17 cellular contexts compared by ENCODE assay signal in the genomic region with DNA sequence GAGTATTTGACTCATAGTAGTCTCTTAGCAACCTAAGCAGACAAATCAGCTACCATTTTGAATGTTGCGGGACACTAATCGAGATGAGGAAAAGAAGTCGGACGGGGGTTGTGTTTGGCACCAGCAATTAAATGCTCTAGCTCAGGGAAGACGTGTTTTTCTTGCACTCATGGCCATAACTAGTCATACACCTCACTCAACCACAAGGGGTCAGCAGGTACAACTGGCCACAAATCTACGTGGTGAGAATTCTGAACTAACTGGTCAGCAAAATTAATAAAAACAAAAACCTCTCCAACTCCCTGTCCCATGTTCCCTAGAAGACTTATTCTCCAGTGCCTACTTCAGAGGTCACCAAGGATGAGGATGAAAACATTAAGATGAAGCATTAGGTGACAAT.
DNase-seq lines count a peak whose midpoint lies in the region; FAIRE-seq and TF ChIP-seq lines count a peak whose summit lies in the region.
"Had no signal": no experiment of that assay in that cellular context is flagged by ENCODE, and none has a peak within 500 bp of the region (broad histone marks: within the 10 kb centered on the region; RNA-seq: fewer than 3 reads in every experiment).

No MANE protein-coding gene starts in this region.

- no peak overlapping the region for H3K23ac ChIP-seq in H1 (ENCODE audit: insufficient read length)

- H3K27ac ChIP-seq in H1 (ENCODE audit: low read depth, low read length) (no peak overlapping the region), coronary artery (no peak overlapping the region)
- H3K27ac ChIP-seq: KMS-11, pancreas had no signal

- no peak overlapping the region for H3K56ac ChIP-seq in H1 (replicated peaks; ENCODE audit: insufficient read length, low read depth, low read length)

- H3K4me2 ChIP-seq in H1 (ENCODE audit: insufficient read depth in 1 of 2, low read depth in 2 of 2, low read length in 2 of 2), result no peak overlapping the region
- H3K4me2 ChIP-seq: KMS-11 had no signal

- DNase-seq in GM13977 (ENCODE audit: low spot score), result no peak
- peak; percentile 36 for DNase-seq in NCI-H460 (ENCODE audit: extremely low read depth, low read depth)
- no peak for DNase-seq in H1 (ENCODE audit: low read depth in 1 of 2, low spot score in 2 of 2)
- peak; percentile 1 for DNase-seq in neural crest cell (ENCODE audit: low read depth, low spot score)
- DNase-seq in coronary artery (ENCODE audit: low spot score), result no peak
- DNase-seq in NCI-H2227 (lab: John Stamatoyannopoulos, UW; ENCODE audit: unreplicated experiment), result no peak
- no peak for DNase-seq in Kasumi-1 (lab: John Stamatoyannopoulos, UW)
- no peak for DNase-seq in GM20000 (ENCODE audit: low spot score)
- DNase-seq: activated gamma-delta T cell; anterior cingulate cortex; DND-41; HFFc6; mucosa of descending colon; NCI-H526 treated with DMSO at 0.1 percent for 48 hours; pancreas; stimulated activated CD4-positive, alpha-beta T cell treated with anti-CD3 and anti-CD28 coated beads, Interleukin-12 subunit alpha, Interleukin-12 subunit beta, amount 100 ng/mL, for 4 hours had no signal

- H3K4me3 ChIP-seq in H1 (ENCODE audit: extremely low read depth in 1 of 4, insufficient read depth in 2 of 4, low read depth in 3 of 4, low read length in 4 of 4) (no peak overlapping the region), coronary artery (no peak overlapping the region)
- H3K4me3 ChIP-seq: mucosa of descending colon, pancreas had no signal

- no peaks in the 10 kb centered on the region for H3K36me3 Mint-ChIP-seq in neural crest cell (ENCODE audit: low read depth)

- no peaks in the 10 kb centered on the region for H3K4me1 Mint-ChIP-seq in neural crest cell

- CTCF ChIA-PET in H1 (lab: Charles Lee; ENCODE audit: partially characterized antibody), result interaction anchor here (0.7 to 1.8 kb wide), 11 partner anchors 10 to 1342 kb away, joined by 3 to 9 read pairs (median 4); no protein-coding TSS in a partner anchor

- H3K18ac ChIP-seq in H1 (ENCODE audit: extremely low read depth, low read length), result no peak overlapping the region

- no peak overlapping the region for H2BK20ac ChIP-seq in H1 (ENCODE audit: low read length)

- no peaks in the 10 kb centered on the region for H3K9me3 ChIP-seq in H1 (ENCODE audit: insufficient read depth in 2 of 2, low read depth in 1 of 2, low read length in 1 of 2)
- H3K9me3 ChIP-seq: mucosa of descending colon, pancreas had no signal

- H2BK5ac ChIP-seq in H1 (ENCODE audit: low read depth, low read length), result no peak overlapping the region

- H4K20me1 ChIP-seq in H1 (replicated peaks in 1 of 2; ENCODE audit: control insufficient read depth in 1 of 2, insufficient read depth in 2 of 2, low read length in 2 of 2), result no peaks in the 10 kb centered on the region

- peak; percentile 6 for TF ChIP-seq CTCF in GM13977 (IDR thresholded peaks at IDR 0.05; ENCODE audit: extremely low read depth, insufficient read depth, missing control alignments)
- peak; percentile 13 to 72 (median 51) for TF ChIP-seq CTCF in H1 (IDR thresholded peaks at IDR 0.05; ENCODE audit: control extremely low read depth in 1 of 3, insufficient read depth in 1 of 3, low read depth in 1 of 3, low read length in 3 of 3)
- peak; percentile 58 for TF ChIP-seq CTCF in neural crest cell (conservative IDR thresholded peaks at IDR 0.05)
- TF ChIP-seq CTCF in coronary artery (IDR thresholded peaks at IDR 0.05), result no peak
- TF ChIP-seq CTCF in GM20000 (IDR thresholded peaks at IDR 0.05; ENCODE audit: extremely low read depth, missing control alignments), result no peak

- POLR2A ChIA-PET in H1 (lab: Charles Lee; ENCODE audit: partially characterized antibody), result no interaction called here

- no peak overlapping the region for H3K9ac ChIP-seq in H1 (replicated peaks in 1 of 4; ENCODE audit: extremely low read depth in 1 of 4, low read depth in 3 of 4, low read length in 3 of 4)
- H3K9ac ChIP-seq: KMS-11 had no signal

- H3K9me3 Mint-ChIP-seq in neural crest cell, result peaks cover 2% of the 10 kb centered on the region

- WGBS in H1 (ENCODE audit: extremely low coverage in 1 of 2, insufficient coverage in 1 of 2, insufficient read length in 1 of 2, insufficient replicate concordance in 2 of 2, low coverage in 1 of 2, low lambda C conversion rate in 2 of 2, missing lambda C conversion rate in 1 of 2), 2 experiments, result 74% methylated on average over 6 of the region's 6 CpGs; no CpG with 5 or more reads in 1 of the 2 experiments

- peak; percentile 62 to 68 for TF ChIP-seq RAD21 in H1 (IDR thresholded peaks at IDR 0.05 in 1 of 2, conservative IDR thresholded peaks at IDR 0.05 in 1 of 2; ENCODE audit: low read depth in 2 of 2, low read length in 2 of 2)

- no peak overlapping the region for H3K4ac ChIP-seq in H1 (replicated peaks; ENCODE audit: insufficient read length, low read depth, low read length)

- H4K5ac ChIP-seq in H1 (ENCODE audit: insufficient read length, low read depth, low read length), result no peak overlapping the region

- H3K14ac ChIP-seq in H1 (ENCODE audit: insufficient read length), result no peak overlapping the region

- no peak overlapping the region for H2BK12ac ChIP-seq in H1 (ENCODE audit: low read depth, low read length)

- H2BK15ac ChIP-seq in H1 (ENCODE audit: low read length), result no peak overlapping the region

- no peak overlapping the region for H4K8ac ChIP-seq in H1 (ENCODE audit: extremely low read depth, insufficient read depth, low read length)

- H2AFZ ChIP-seq in H1 (ENCODE audit: low read length), result no peak overlapping the region

- FAIRE-seq in H1 (lab: Jason Lieb, UNC), result peak; percentile 91
- FAIRE-seq: pancreas had no signal

- H3K23me2 ChIP-seq in H1 (ENCODE audit: low read depth, low read length), result no peaks in the 10 kb centered on the region

- H3K27me3 Mint-ChIP-seq in neural crest cell (ENCODE audit: low read depth), result no peaks in the 10 kb centered on the region

- no peak overlapping the region for H2BK120ac ChIP-seq in H1 (replicated peaks; ENCODE audit: low read depth, low read length)

- no peaks in the 10 kb centered on the region for H3K27me3 ChIP-seq in H1 (replicated peaks in 1 of 4; ENCODE audit: control insufficient read depth in 3 of 4, extremely low read depth in 1 of 4, insufficient read depth in 3 of 4, low read length in 3 of 4)
- H3K27me3 ChIP-seq: pancreas had no signal

- H3K79me1 ChIP-seq in H1 (ENCODE audit: low read depth, low read length), result no peaks in the 10 kb centered on the region

- in situ Hi-C loops in GM13977 (cut with MboI; ENCODE audit: low pct_unique_long_range_greater_than_20kb, low sequenced_read_pairs, unreplicated experiment), result no loop called here

- H3K27ac Mint-ChIP-seq in neural crest cell (ENCODE audit: unreplicated experiment), result no peak overlapping the region
- H3K27ac Mint-ChIP-seq: HFFc6 had no signal

- no peak for TF ChIP-seq EP300 in H1 (IDR thresholded peaks at IDR 0.05; ENCODE audit: borderline replicate concordance in 1 of 2, low read depth in 2 of 2, low read length in 2 of 2)

- H3K4me3 Mint-ChIP-seq in neural crest cell, result no peak overlapping the region
- H3K4me3 Mint-ChIP-seq: HFFc6 had no signal

- H3K79me2 ChIP-seq in H1 (ENCODE audit: control insufficient read depth in 1 of 2, insufficient read depth in 2 of 2, low read length in 2 of 2), result no peaks in the 10 kb centered on the region

- no peaks in the 10 kb centered on the region for H3K4me1 ChIP-seq in H1 (replicated peaks in 1 of 4; ENCODE audit: control insufficient read depth in 3 of 4, insufficient read depth in 4 of 4, low read length in 3 of 4)
- H3K4me1 ChIP-seq: pancreas had no signal

- TF ChIP-seq POLR2A in H1 (IDR thresholded peaks at IDR 0.05; ENCODE audit: control extremely low read depth in 1 of 2, low read depth in 2 of 2, low read length in 2 of 2), result no peak

- H2AK5ac ChIP-seq in H1 (ENCODE audit: low read depth, low read length), result no peak overlapping the region

- no peaks in the 10 kb centered on the region for H3K36me3 ChIP-seq in H1 (ENCODE audit: control insufficient read depth in 2 of 4, insufficient read depth in 4 of 4, low read length in 3 of 4)
- H3K36me3 ChIP-seq: pancreas had no signal

- no peak overlapping the region for H4K91ac ChIP-seq in H1 (replicated peaks; ENCODE audit: insufficient read length, low read length)

TF ChIP-seq in H1, 55 proteins besides CTCF, POLR2A, EP300 and RAD21 (continues in another document):
- TF ChIP-seq GTF2F1 (IDR thresholded peaks at IDR 0.05; ENCODE audit: borderline replicate concordance, low read depth, low read length) (no peak), TAF1 (IDR thresholded peaks at IDR 0.05; ENCODE audit: low read depth, low read length) (no peak), NRF1 (IDR thresholded peaks at IDR 0.05; ENCODE audit: low read depth, low read length) (no peak)

Comparison
In these comparisons a context has a peak if more than half of its experiments do, and no peak if none do; other contexts are left out.
1. DNase-seq: peak in NCI-H460 (single experiment) and neural crest cell (single experiment); none in GM13977 (single experiment), H1 (0 of 2), coronary artery (single experiment), NCI-H2227 (single experiment), Kasumi-1 (0 of 2) and GM20000 (single experiment).
2. CTCF ChIP-seq: peak in GM13977 (single experiment), H1 (3 of 3) and neural crest cell (single experiment); none in coronary artery (single experiment) and GM20000 (single experiment).